ENCODE assay signal across 8 cellular contexts in genomic region chr10:73787031-73787800, GRCh38. TPM values are rescaled to one million over a fixed set of nuclear protein-coding genes. Genes with fewer than 3 reads are reported as not detected.
DNase-seq lines count a peak whose midpoint lies in the region; ATAC-seq and TF ChIP-seq lines count a peak whose summit lies in the region.
"Not testable (repeated sequence)": the region's sequence is repeated elsewhere in the genome, so short reads cannot be mapped to it uniquely, and the experiment has no call there.

No MANE protein-coding gene starts in this region.

- H3K4me3 Mint-ChIP-seq in CD4-positive, alpha-beta T cell = peak overlapping the region; percentile 62
- H3K4me3 Mint-ChIP-seq in activated CD8-positive, alpha-beta T cell treated with anti-CD3 and anti-CD28 coated beads, Interleukin-2, amount 10 ng/mL, durations not matched to agents 7 days and 5 days = peak overlapping the region; percentile 86
- peak overlapping the region in 7 of 8 donors; percentile 26 to 98 (median 64) for H3K4me3 Mint-ChIP-seq in naive B cell

- not testable (repeated sequence) for H3K4me3 ChIP-seq in OCI-LY7 (ENCODE audit: low read depth, low read length, poor library complexity, severe bottlenecking)
- peak overlapping the region; percentile 97 for H3K4me3 ChIP-seq in astrocyte of the cerebellum (ENCODE audit: low read depth, low read length)
- peak overlapping the region; percentile 93 for H3K4me3 ChIP-seq in fibroblast of pulmonary artery (replicated peaks; ENCODE audit: low read depth, low read length)
- H3K4me3 ChIP-seq in retinal pigment epithelial cell (ENCODE audit: low read length) = peak overlapping the region; percentile 4
- H3K4me3 ChIP-seq in tibial nerve = peak overlapping the region in 3 of 4 donors; percentile 72 to 91 (median 73)

- not testable (repeated sequence) for H2AFZ ChIP-seq in OCI-LY7 (ENCODE audit: low read length)

- not testable (repeated sequence) for TF ChIP-seq EP300 in tibial nerve (IDR thresholded peaks at IDR 0.05)

- peaks cover 44% of the 10 kb centered on the region for H3K36me3 Mint-ChIP-seq in CD4-positive, alpha-beta T cell (ENCODE audit: low read depth)
- peaks cover 36% of the 10 kb centered on the region for H3K36me3 Mint-ChIP-seq in activated CD8-positive, alpha-beta T cell treated with anti-CD3 and anti-CD28 coated beads, Interleukin-2, amount 10 ng/mL, durations not matched to agents 7 days and 5 days (ENCODE audit: low read depth)
- peaks cover 0 to 21% of the 10 kb centered on the region in 2 donors for H3K36me3 Mint-ChIP-seq in naive B cell

- not testable (repeated sequence) for TF ChIP-seq CTCF in CD4-positive, alpha-beta T cell (IDR thresholded peaks at IDR 0.05); OCI-LY7 (conservative IDR thresholded peaks at IDR 0.05; ENCODE audit: low read length); astrocyte of the cerebellum (IDR thresholded peaks at IDR 0.05; ENCODE audit: low read depth, low read length, missing control alignments); fibroblast of pulmonary artery (IDR thresholded peaks at IDR 0.05; ENCODE audit: low read length, missing control alignments); retinal pigment epithelial cell (conservative IDR thresholded peaks at IDR 0.05; ENCODE audit: low read depth, low read length); tibial nerve (IDR thresholded peaks at IDR 0.05)

- not testable (repeated sequence) for H3K9me3 ChIP-seq in CD4-positive, alpha-beta T cell (ENCODE audit: control insufficient read depth, low read length); OCI-LY7 (ENCODE audit: low read length); tibial nerve

- H4K20me1 ChIP-seq in OCI-LY7 (ENCODE audit: insufficient read depth, low read length) = peaks cover 12% of the 10 kb centered on the region; the same call in 1 of the 2 replicates

- ATAC-seq in CD4-positive, alpha-beta T cell (ENCODE audit: poor library complexity); activated CD8-positive, alpha-beta T cell treated with anti-CD3 and anti-CD28 coated beads, Interleukin-2, amount 10 ng/mL, durations not matched to agents 7 days and 5 days; naive B cell (ENCODE audit: low read depth in 2 of 2): not testable (repeated sequence)

- H3K27me3 Mint-ChIP-seq in CD4-positive, alpha-beta T cell; activated CD8-positive, alpha-beta T cell treated with anti-CD3 and anti-CD28 coated beads, Interleukin-2, amount 10 ng/mL, durations not matched to agents 7 days and 5 days (ENCODE audit: low read depth); naive B cell: not testable (repeated sequence)

- not testable (repeated sequence) for BruUV-seq in OCI-LY7 (replicated peaks; lab: Mats Ljungman, UMichigan)

- not testable (repeated sequence) for H3K9me3 Mint-ChIP-seq in CD4-positive, alpha-beta T cell; activated CD8-positive, alpha-beta T cell treated with anti-CD3 and anti-CD28 coated beads, Interleukin-2, amount 10 ng/mL, durations not matched to agents 7 days and 5 days (ENCODE audit: insufficient read depth); naive B cell

- H3K4me1 ChIP-seq in OCI-LY7 (ENCODE audit: insufficient read depth, low read length, poor library complexity, severe bottlenecking) = peaks cover 23% of the 10 kb centered on the region
- H3K4me1 ChIP-seq in tibial nerve = peaks cover 0 to 56% (median 31%) of the 10 kb centered on the region in 4 donors

- H3K9me2 ChIP-seq in OCI-LY7 (ENCODE audit: insufficient read depth, low read length) = not testable (repeated sequence)

- not testable (repeated sequence) for H3K27ac Mint-ChIP-seq in CD4-positive, alpha-beta T cell; activated CD8-positive, alpha-beta T cell treated with anti-CD3 and anti-CD28 coated beads, Interleukin-2, amount 10 ng/mL, durations not matched to agents 7 days and 5 days
- H3K27ac Mint-ChIP-seq in naive B cell = peak overlapping the region in 2 of 6 donors; percentile 54 to 72

- not testable (repeated sequence) for H3K27me3 ChIP-seq in CD4-positive, alpha-beta T cell (ENCODE audit: control insufficient read depth, insufficient read depth, low read length); tibial nerve

- POLR2A ChIA-PET in CD4-positive, alpha-beta T cell (lab: Charles Lee) = interaction anchor here (6.4 to 10.2 kb wide), 2 partner anchors 17 to 22 kb away, joined by 88 to 244 read pairs; partner anchors contain the start of gene NDST2
- POLR2A ChIA-PET in OCI-LY7 (lab: Charles Lee) = interaction anchor here (0.6 to 2.1 kb wide), 5 partner anchors 7 to 23 kb away, joined by 3 to 14 read pairs (median 5); no protein-coding TSS in a partner anchor
- POLR2A ChIA-PET in activated CD8-positive, alpha-beta T cell treated with anti-CD3 and anti-CD28 coated beads, Interleukin-2, amount 10 ng/mL, durations not matched to agents 7 days and 5 days (lab: Charles Lee) = interaction anchor here (1.2 to 3.7 kb wide), 4 partner anchors 9 to 22 kb away, joined by 3 to 24 read pairs (median 14); a partner anchor contains a TSS

- not testable (repeated sequence) for H3K27ac ChIP-seq in CD4-positive, alpha-beta T cell (ENCODE audit: low read depth, low read length); OCI-LY7 (ENCODE audit: low read depth, low read length, poor library complexity, severe bottlenecking); tibial nerve

- not testable (repeated sequence) for DNase-seq in CD4-positive, alpha-beta T cell; OCI-LY7 (ENCODE audit: low spot score); activated CD8-positive, alpha-beta T cell treated with anti-CD3 and anti-CD28 coated beads, Interleukin-2, amount 10 ng/mL, durations not matched to agents 7 days and 5 days; astrocyte of the cerebellum (ENCODE audit: low read depth); fibroblast of pulmonary artery (ENCODE audit: low read depth); naive B cell; retinal pigment epithelial cell (ENCODE audit: low read depth); tibial nerve (ENCODE audit: low spot score in 2 of 2)

- in situ Hi-C loops in astrocyte of the cerebellum (cut with HindIII; ENCODE audit: low sequenced_read_pairs) = not testable (repeated sequence)

- CTCF ChIA-PET in CD4-positive, alpha-beta T cell (lab: Charles Lee) = interaction anchor here (0.7 to 2.8 kb wide), 3 partner anchors 14 to 1133 kb away, joined by 4 to 12 read pairs (median 11); a partner anchor contains a TSS
- CTCF ChIA-PET in OCI-LY7 (lab: Charles Lee; ENCODE audit: unreplicated experiment) = interaction anchor here (1.3 kb wide), 1 partner anchor 15 kb away, joined by 5 read pairs; a partner anchor contains a TSS
- CTCF ChIA-PET in activated CD8-positive, alpha-beta T cell treated with anti-CD3 and anti-CD28 coated beads, Interleukin-2, amount 10 ng/mL, durations not matched to agents 7 days and 5 days (lab: Charles Lee) = interaction anchor here (1.4 to 10.3 kb wide), 2 partner anchors 17 to 23 kb away, joined by 6 to 101 read pairs; a partner anchor contains a TSS

- WGBS in tibial nerve, 2 donors = 81 to 89% methylated on average over 21 of the region's 21 CpGs

- not testable (repeated sequence) for TF ChIP-seq POLR2A in tibial nerve (IDR thresholded peaks at IDR 0.05)

- peaks cover 40% of the 10 kb centered on the region for H3K79me2 ChIP-seq in OCI-LY7 (ENCODE audit: insufficient read depth, low read depth, low read length)

- peak overlapping the region; percentile 89; the same call in 1 of the 2 replicates for H3K4me2 ChIP-seq in OCI-LY7 (ENCODE audit: low read length)

- H3K4me1 Mint-ChIP-seq in CD4-positive, alpha-beta T cell (ENCODE audit: low read depth) = peaks cover 43% of the 10 kb centered on the region
- peaks cover 41% of the 10 kb centered on the region for H3K4me1 Mint-ChIP-seq in activated CD8-positive, alpha-beta T cell treated with anti-CD3 and anti-CD28 coated beads, Interleukin-2, amount 10 ng/mL, durations not matched to agents 7 days and 5 days (ENCODE audit: low read depth)
- H3K4me1 Mint-ChIP-seq in naive B cell = peaks cover 28 to 32% (median 29%) of the 10 kb centered on the region in 3 donors

- intact Hi-C loops in CD4-positive, alpha-beta T cell (cut with DNase I, micrococcal nuclease) = loop anchor here in 1 of 2 experiments (1.0 to 10.0 kb wide), 3 partner anchors 22 to 368 kb away; partner anchors contain the start of genes ADK, AP3M1 and PPP3CB
- intact Hi-C loops in OCI-LY7 (cut with micrococcal nuclease; ENCODE audit: unreplicated experiment) = not testable (repeated sequence)

- peaks cover 25% of the 10 kb centered on the region; the same call in 1 of the 2 replicates for H3K36me3 ChIP-seq in OCI-LY7 (ENCODE audit: insufficient read depth, low read length)
- peaks cover 3 to 38% (median 19%) of the 10 kb centered on the region in 3 donors for H3K36me3 ChIP-seq in tibial nerve

RNA-seq across cellular contexts. Expression of gene ZSWIM8, which starts 1.8 kb away (rescaled TPM):
- 10 to 100 TPM; 66.4 to 70.7 TPM for total RNA-seq in CD4-positive, alpha-beta T cell
- 22.0 and 22.6 TPM in 2 replicates for total RNA-seq in OCI-LY7 (2014; rRNA removed; shearing (Covaris generic))
- total RNA-seq in OCI-LY7 (2022) = 52.6 and 59.5 TPM in 2 replicates
- 10 to 100 TPM; 58.3 to 69.3 TPM for total RNA-seq in activated CD8-positive, alpha-beta T cell treated with anti-CD3 and anti-CD28 coated beads, Interleukin-2, amount 10 ng/mL, durations not matched to agents 7 days and 5 days
- 10 to 100 TPM in 5 of 6 donors, 1 to 10 TPM in 1; 4.3 to 21.7 (median 15.8) TPM for polyA plus RNA-seq in naive B cell (ENCODE audit: low read depth in 6 of 6)
- total RNA-seq in tibial nerve = 100 to 1,000 TPM; 104 to 138 (median 121) TPM

RNA-seq across cellular contexts. Expression of gene CHCHD1, which starts 5.4 kb away (rescaled TPM):
- 1 to 10 TPM; 6.3 to 6.8 TPM for total RNA-seq in CD4-positive, alpha-beta T cell
- 55.6 and 64.8 TPM in 2 replicates for total RNA-seq in OCI-LY7 (2014; rRNA removed; shearing (Covaris generic))
- total RNA-seq in OCI-LY7 (2022) (33.6 and 36.6 TPM in 2 replicates), tibial nerve (10 to 100 TPM in 3 of 4 donors, 1 to 10 TPM in 1; 8.2 to 33.0 (median 16.2) TPM)
- 10 to 100 TPM; 33.0 to 35.3 TPM for total RNA-seq in activated CD8-positive, alpha-beta T cell treated with anti-CD3 and anti-CD28 coated beads, Interleukin-2, amount 10 ng/mL, durations not matched to agents 7 days and 5 days
- 10 to 100 TPM; 17.6 to 54.5 (median 39.6) TPM for polyA plus RNA-seq in naive B cell (ENCODE audit: low read depth in 6 of 6)

RNA-seq across cellular contexts. Expression of gene NDST2, which starts 24.2 kb away (rescaled TPM):
- 100 to 1,000 TPM; 121 to 135 TPM for total RNA-seq in CD4-positive, alpha-beta T cell
- 27.7 and 45.2 TPM in 2 replicates for total RNA-seq in OCI-LY7 (2014; rRNA removed; shearing (Covaris generic))
- 52.8 and 59.7 TPM in 2 replicates for total RNA-seq in OCI-LY7 (2022)
- total RNA-seq in activated CD8-positive, alpha-beta T cell treated with anti-CD3 and anti-CD28 coated beads, Interleukin-2, amount 10 ng/mL, durations not matched to agents 7 days and 5 days = 10 to 100 TPM; 60.7 to 61.1 TPM
- 10 to 100 TPM in 5 of 6 donors, 1 to 10 TPM in 1; 6.2 to 29.8 (median 16.4) TPM for polyA plus RNA-seq in naive B cell (ENCODE audit: low read depth in 6 of 6)
- total RNA-seq in tibial nerve = 10 to 100 TPM; 44.8 to 99.3 (median 61.7) TPM

RNA-seq across cellular contexts. Expression of gene SEC24C, which starts 43.0 kb away (rescaled TPM):
- total RNA-seq in CD4-positive, alpha-beta T cell = 10 to 100 TPM; 52.0 to 54.2 TPM
- 51.9 and 53.6 TPM in 2 replicates for total RNA-seq in OCI-LY7 (2014; rRNA removed; shearing (Covaris generic))
- total RNA-seq in OCI-LY7 (2022) = 82.0 and 87.1 TPM in 2 replicates
- 10 to 100 TPM; 88.9 to 94.6 TPM for total RNA-seq in activated CD8-positive, alpha-beta T cell treated with anti-CD3 and anti-CD28 coated beads, Interleukin-2, amount 10 ng/mL, durations not matched to agents 7 days and 5 days
- polyA plus RNA-seq in naive B cell (ENCODE audit: low read depth in 6 of 6) = 10 to 100 TPM; 20.3 to 39.4 (median 28.2) TPM
- total RNA-seq in tibial nerve = 10 to 100 TPM; 42.0 to 61.2 (median 43.3) TPM
